In the genomic region with DNA sequence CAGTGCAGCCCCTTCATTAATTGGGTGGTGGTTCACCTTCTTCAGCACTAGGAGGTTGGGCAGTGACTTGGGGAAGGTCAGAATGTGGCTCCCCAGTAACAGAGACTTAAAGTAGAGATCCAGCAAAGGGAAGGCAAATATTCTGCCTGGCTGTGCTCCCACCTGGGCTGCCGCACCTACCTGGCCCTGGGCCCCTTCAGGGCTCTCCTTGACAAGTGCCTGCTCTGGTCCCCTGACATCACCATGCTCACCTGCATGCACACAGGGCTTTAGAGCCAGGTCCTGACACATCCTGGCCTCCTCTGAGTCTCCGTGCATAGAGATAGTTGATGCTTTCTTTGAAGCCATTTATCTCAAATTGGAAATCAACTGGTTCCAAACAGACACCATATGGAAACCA, we compare ENCODE assay signal across 26 cellular contexts. TPM values are rescaled to one million over a fixed set of nuclear protein-coding genes. Genes with fewer than 3 reads are reported as not detected.
DNase-seq lines count a peak whose midpoint lies in the region; ATAC-seq and TF ChIP-seq lines count a peak whose summit lies in the region.
"Had no signal": no experiment of that assay in that cellular context is flagged by ENCODE, and none has a peak within 500 bp of the region (broad histone marks: within the 10 kb centered on the region; RNA-seq: fewer than 3 reads in every experiment).

No MANE protein-coding gene starts in this region.

- peaks cover 35 to 50% of the 10 kb centered on the region in 2 donors for H3K4me1 ChIP-seq in duodenal mucosa (ENCODE audit: control insufficient read depth in 1 of 2, insufficient read depth in 2 of 2, low read length in 2 of 2)
- H3K4me1 ChIP-seq in muscle layer of duodenum (ENCODE audit: control insufficient read depth in 1 of 2, insufficient read depth in 2 of 2, low read length in 2 of 2), result peaks cover 0 to 5% of the 10 kb centered on the region in 2 donors
- H3K4me1 ChIP-seq: BLaER1 had no signal

- H3K9me3 Mint-ChIP-seq in type B pancreatic cell, result no peaks in the 10 kb centered on the region
- H3K9me3 Mint-ChIP-seq: CD4-positive, alpha-beta T cell; GM23338 had no signal

- H3K4me3 ChIP-seq in duodenal mucosa (ENCODE audit: low read depth in 1 of 2, low read length in 2 of 2), result peak overlapping the region; percentile 70 to 71
- peak overlapping the region in 1 of 2 donors; percentile 62 for H3K4me3 ChIP-seq in muscle layer of duodenum (ENCODE audit: low read depth in 1 of 2, low read length in 2 of 2)
- H3K4me3 ChIP-seq: BLaER1, GM23338, PC-9 had no signal

- ATAC-seq in left colon (peak; percentile 7), GM18870 (IDR thresholded peaks at IDR 0.05; ENCODE audit: unreplicated experiment) (no peak)
- ATAC-seq: GM23338 had no signal

- H3K27ac Mint-ChIP-seq in type B pancreatic cell, result no peak overlapping the region
- H3K27ac Mint-ChIP-seq: CD4-positive, alpha-beta T cell; GM23338 had no signal

- H3K9ac ChIP-seq in duodenal mucosa (ENCODE audit: low read depth in 1 of 2, low read length in 2 of 2), result peak overlapping the region; percentile 74 to 76
- H3K9ac ChIP-seq: BLaER1, KMS-11, SK-N-SH had no signal

- H3K27me3 ChIP-seq in duodenal mucosa (ENCODE audit: control insufficient read depth in 1 of 2, insufficient read depth in 2 of 2, low read length in 2 of 2) (no peaks in the 10 kb centered on the region), muscle layer of duodenum (ENCODE audit: low read depth, low read length) (no peaks in the 10 kb centered on the region)
- H3K27me3 ChIP-seq: BLaER1 had no signal

- intact Hi-C loops in left colon (cut with DNase I, micrococcal nuclease), result no loop called here

- H3K4me1 Mint-ChIP-seq in type B pancreatic cell (ENCODE audit: unreplicated experiment), result peaks cover 4% of the 10 kb centered on the region

- H3K36me3 ChIP-seq in duodenal mucosa (ENCODE audit: control insufficient read depth in 1 of 2, insufficient read depth in 2 of 2, low read length in 2 of 2), result no peaks in the 10 kb centered on the region
- H3K36me3 ChIP-seq in muscle layer of duodenum (ENCODE audit: control insufficient read depth in 1 of 2, insufficient read depth in 2 of 2, low read length in 2 of 2), result no peaks in the 10 kb centered on the region
- H3K36me3 ChIP-seq: BLaER1 had no signal

- DNase-seq in left colon (peak in 1 of 2 donors; percentile 23), type B pancreatic cell (ENCODE audit: extremely low spot score, unreplicated experiment) (peak; percentile 29), EL (no peak), HUDEP-2 (lab: John Stamatoyannopoulos, UW; ENCODE audit: unreplicated experiment in 76 of 76) (no peak)
- DNase-seq: CD4-positive, alpha-beta T cell; COR-L47; DMS79 treated with DMSO at 0.1 percent for 48 hours; HCEC 1CT; IMR-90; NCI-H1092 treated with DMSO at 0.1 percent for 48 hours; NCI-H1436 treated with DMSO at 0.1 percent for 48 hours; NCI-H1930; NCI-H510A; NCI-H748 treated with DMSO at 0.1 percent for 48 hours; PC-9; SIG-M5; SK-N-SH had no signal

- peaks cover 15% of the 10 kb centered on the region for H3K27me3 Mint-ChIP-seq in type B pancreatic cell

- no peak overlapping the region for H3K4me3 Mint-ChIP-seq in type B pancreatic cell
- H3K4me3 Mint-ChIP-seq: CD4-positive, alpha-beta T cell; GM23338 had no signal

- H3K9me3 ChIP-seq in duodenal mucosa (ENCODE audit: control insufficient read depth in 1 of 2, low read length in 2 of 2), result no peaks in the 10 kb centered on the region
- H3K9me3 ChIP-seq in muscle layer of duodenum (ENCODE audit: control insufficient read depth in 1 of 2, low read length in 2 of 2), result no peaks in the 10 kb centered on the region
- H3K9me3 ChIP-seq: BLaER1, SK-N-SH had no signal

- H3K36me3 Mint-ChIP-seq in type B pancreatic cell, result no peaks in the 10 kb centered on the region

- no peak for TF ChIP-seq CTCF in type B pancreatic cell (conservative IDR thresholded peaks at IDR 0.05)

- H3K27ac ChIP-seq in duodenal mucosa (ENCODE audit: low read depth, low read length) (peak overlapping the region; percentile 37), muscle layer of duodenum (ENCODE audit: low read length) (peak overlapping the region; percentile 47)
- H3K27ac ChIP-seq: BLaER1, HL-60, KMS-11, PC-9, RWPE1 had no signal

RNA-seq across cellular contexts. Expression of a gene that starts 1.8 kb away (rescaled TPM):
- total RNA-seq in left colon (100 to 1,000 TPM; 148 to 155 TPM), type B pancreatic cell (ENCODE audit: low replicate concordance) (2.2 and 6.6 TPM in 2 replicates)
- total RNA-seq: CD4-positive, alpha-beta T cell; GM23338; HT1080; IMR-90; PC-9 had no signal

RNA-seq across cellular contexts. Expression of a gene that starts 16.0 kb away (rescaled TPM):
- 10 to 100 TPM; 26.9 to 36.1 TPM for total RNA-seq in left colon
- total RNA-seq in type B pancreatic cell (ENCODE audit: low replicate concordance), result 2.5 and 3.6 TPM in 2 replicates

Comparison
In these comparisons a context has a peak if more than half of its experiments do, and no peak if none do; other contexts are left out.
1. RNA of a gene that starts 1.8 kb away (total RNA-seq): 148 to 155 TPM in left colon; 2.2 to 6.6 TPM in type B pancreatic cell; every median in the first group is over 10 times any median in the second.